Comparison of ENCODE assay signal across 18 cellular contexts in the genomic region with DNA sequence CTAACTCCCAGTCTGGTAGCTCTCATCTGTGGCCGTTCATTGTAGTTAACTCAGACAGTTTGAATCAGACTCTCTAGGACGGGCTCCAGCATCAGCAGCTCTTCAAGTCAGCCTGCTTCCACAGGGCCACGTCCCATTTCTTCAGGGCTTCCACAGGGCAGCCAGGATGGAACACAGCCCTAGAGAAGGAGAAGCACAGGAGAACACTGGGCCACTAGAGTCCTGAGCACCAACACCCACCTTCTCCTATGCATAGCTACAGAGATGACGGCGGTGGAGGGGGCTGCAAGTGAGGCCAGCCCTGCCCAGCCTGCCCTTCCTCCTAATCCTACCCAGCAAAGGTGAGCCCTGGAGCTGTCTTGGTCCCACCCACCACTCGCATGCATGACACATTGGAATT. TPM values are rescaled to one million over a fixed set of nuclear protein-coding genes. Genes with fewer than 3 reads are reported as not detected.
DNase-seq lines count a peak whose midpoint lies in the region; ATAC-seq and TF ChIP-seq lines count a peak whose summit lies in the region.
"Had no signal": no experiment of that assay in that cellular context is flagged by ENCODE, and none has a peak within 500 bp of the region (broad histone marks: within the 10 kb centered on the region; RNA-seq: fewer than 3 reads in every experiment).

No MANE protein-coding gene starts in this region.

- H3K36me3 Mint-ChIP-seq in activated CD8-positive, alpha-beta memory T cell treated with anti-CD3 and anti-CD28 coated beads, Interleukin-2, amount 10 ng/mL, durations not matched to agents 7 days and 5 days: no peaks in the 10 kb centered on the region
- H3K36me3 Mint-ChIP-seq in type B pancreatic cell: no peaks in the 10 kb centered on the region
- H3K36me3 Mint-ChIP-seq: IgD-negative memory B cell had no signal

- H3K4me1 Mint-ChIP-seq in activated CD8-positive, alpha-beta memory T cell treated with anti-CD3 and anti-CD28 coated beads, Interleukin-2, amount 10 ng/mL, durations not matched to agents 7 days and 5 days: peaks cover 13% of the 10 kb centered on the region
- peaks cover 4% of the 10 kb centered on the region for H3K4me1 Mint-ChIP-seq in type B pancreatic cell (ENCODE audit: unreplicated experiment)

- peak; percentile 36 for DNase-seq in activated CD8-positive, alpha-beta memory T cell treated with anti-CD3 and anti-CD28 coated beads, Interleukin-2, amount 10 ng/mL, durations not matched to agents 7 days and 5 days
- DNase-seq in activated CD8-positive, alpha-beta memory T cell treated with anti-CD3 and anti-CD28 coated beads for 24 hours: no peak
- DNase-seq in GM03348 (ENCODE audit: low spot score) (peak; percentile 2), mesenteric fat pad (ENCODE audit: low spot score) (peak; percentile 43), type B pancreatic cell (ENCODE audit: extremely low spot score, unreplicated experiment) (peak; percentile 54), COLO829 (ENCODE audit: low spot score) (no peak), iPS-NIHi11 (ENCODE audit: low spot score) (no peak), HCEC 1CT (no peak)
- DNase-seq: 8988T; ACHN; C1 segment of cervical spinal cord; CD4-positive, alpha-beta T cell; DND-41; GF-D8; GM23248 had no signal

- CTCF ChIA-PET in activated CD8-positive, alpha-beta memory T cell treated with anti-CD3 and anti-CD28 coated beads, Interleukin-2, amount 10 ng/mL, durations not matched to agents 7 days and 5 days (lab: Charles Lee): interaction anchor here (1.3 kb wide), 1 partner anchor 20 kb away, joined by 4 read pairs; no protein-coding TSS in a partner anchor

- no peaks in the 10 kb centered on the region for H3K9me3 Mint-ChIP-seq in activated CD8-positive, alpha-beta memory T cell treated with anti-CD3 and anti-CD28 coated beads, Interleukin-2, amount 10 ng/mL, durations not matched to agents 7 days and 5 days (ENCODE audit: low read depth)
- no peaks in the 10 kb centered on the region for H3K9me3 Mint-ChIP-seq in type B pancreatic cell
- H3K9me3 Mint-ChIP-seq: CD4-positive, alpha-beta T cell; IgD-negative memory B cell had no signal

- ATAC-seq in activated CD8-positive, alpha-beta memory T cell treated with anti-CD3 and anti-CD28 coated beads, Interleukin-2, amount 10 ng/mL, durations not matched to agents 7 days and 5 days: no peak
- ATAC-seq: GM12878 had no signal

- TF ChIP-seq CTCF in type B pancreatic cell (conservative IDR thresholded peaks at IDR 0.05): no peak

- peaks cover 3% of the 10 kb centered on the region for H3K27me3 Mint-ChIP-seq in activated CD8-positive, alpha-beta memory T cell treated with anti-CD3 and anti-CD28 coated beads, Interleukin-2, amount 10 ng/mL, durations not matched to agents 7 days and 5 days
- H3K27me3 Mint-ChIP-seq in type B pancreatic cell: peaks cover 14% of the 10 kb centered on the region

- H3K27ac Mint-ChIP-seq in activated CD8-positive, alpha-beta memory T cell treated with anti-CD3 and anti-CD28 coated beads, Interleukin-2, amount 10 ng/mL, durations not matched to agents 7 days and 5 days: no peak overlapping the region
- no peak overlapping the region for H3K27ac Mint-ChIP-seq in type B pancreatic cell
- H3K27ac Mint-ChIP-seq: B cell; CD4-positive, alpha-beta T cell; IgD-negative memory B cell had no signal

- H3K4me3 Mint-ChIP-seq in activated CD8-positive, alpha-beta memory T cell treated with anti-CD3 and anti-CD28 coated beads, Interleukin-2, amount 10 ng/mL, durations not matched to agents 7 days and 5 days: no peak overlapping the region
- H3K4me3 Mint-ChIP-seq in type B pancreatic cell: no peak overlapping the region
- H3K4me3 Mint-ChIP-seq: B cell; CD4-positive, alpha-beta T cell had no signal

RNA-seq across cellular contexts. Expression of a gene that starts 10.2 kb away (rescaled TPM):
- 10 to 100 TPM; 39.2 to 58.1 TPM for total RNA-seq in activated CD8-positive, alpha-beta memory T cell treated with anti-CD3 and anti-CD28 coated beads, Interleukin-2, amount 10 ng/mL, durations not matched to agents 7 days and 5 days
- total RNA-seq in mesenteric fat pad (86.8 TPM), type B pancreatic cell (ENCODE audit: low replicate concordance) (46.1 and 50.0 TPM in 2 replicates)

RNA-seq across cellular contexts. Expression of a gene that starts 26.4 kb away (rescaled TPM):
- not detected for total RNA-seq in activated CD8-positive, alpha-beta memory T cell treated with anti-CD3 and anti-CD28 coated beads, Interleukin-2, amount 10 ng/mL, durations not matched to agents 7 days and 5 days
- total RNA-seq in mesenteric fat pad (17.6 TPM), type B pancreatic cell (ENCODE audit: low replicate concordance) (0.55 and 0.72 TPM in 2 replicates)
- total RNA-seq: GM12878, GM23248 had no signal

Comparison
In these comparisons a context has a peak if more than half of its experiments do, and no peak if none do; other contexts are left out.
1. DNase-seq: peak in activated CD8-positive, alpha-beta memory T cell treated with anti-CD3 and anti-CD28 coated beads, Interleukin-2, amount 10 ng/mL, durations not matched to agents 7 days and 5 days (single experiment), GM03348 (single experiment), mesenteric fat pad (single experiment) and type B pancreatic cell (single experiment); none in activated CD8-positive, alpha-beta memory T cell treated with anti-CD3 and anti-CD28 coated beads for 24 hours (single experiment), COLO829 (single experiment), iPS-NIHi11 (single experiment) and HCEC 1CT (single experiment).
2. RNA of a gene that starts 26.4 kb away (total RNA-seq): 17.6 TPM in mesenteric fat pad (single experiment); 0.55 to 0.72 TPM in type B pancreatic cell and not detected in activated CD8-positive, alpha-beta memory T cell treated with anti-CD3 and anti-CD28 coated beads, Interleukin-2, amount 10 ng/mL, durations not matched to agents 7 days and 5 days; every median in the first group is over 10 times any median in the second.